Comparison of ENCODE assay signal across 16 cellular contexts in genomic region chr10:76738991-76739390, GRCh38.
"Had no signal": no experiment of that assay in that cellular context is flagged by ENCODE, and none has a peak within 500 bp of the region (broad histone marks: within the 10 kb centered on the region; RNA-seq: fewer than 3 reads in every experiment).

No MANE protein-coding gene starts in this region.

- H3K9me3 ChIP-seq: breast epithelium, neutrophil, sigmoid colon, tibial artery had no signal

- DNase-seq: activated CD4-positive, alpha-beta T cell treated with anti-CD3 and anti-CD28 coated beads, Interleukin-2, amount 10 ng/mL, durations not matched to agents 24 days and 14 days; activated CD8-positive, alpha-beta T cell treated with anti-CD3 and anti-CD28 coated beads, Interleukin-2, amount 10 ng/mL, durations not matched to agents 7 days and 5 days; activated naive CD4-positive, alpha-beta T cell treated with anti-CD3 and anti-CD28 coated beads, Interleukin-2, amount 10 ng/mL, durations not matched to agents 7 days and 5 days; activated naive CD8-positive, alpha-beta T cell treated with anti-CD3 and anti-CD28 coated beads, Interleukin-2, amount 50 U/mL, for 24 hours; activated T-cell treated with anti-CD3 and anti-CD28 coated beads, Interleukin-2, amount 50 U/mL, for 24 hours; cerebellar nuclear complex; effector CD8-positive, alpha-beta T cell; mesenchymal stem cell; natural killer cell; sigmoid colon; stimulated activated naive CD4-positive, alpha-beta T cell treated with Interleukin-2 at 50 U/mL for 16 hours; tibial artery had no signal

- ATAC-seq: activated CD8-positive, alpha-beta T cell treated with anti-CD3 and anti-CD28 coated beads, Interleukin-2, amount 10 ng/mL, durations not matched to agents 7 days and 5 days; activated naive CD8-positive, alpha-beta T cell treated with anti-CD3 and anti-CD28 coated beads, Interleukin-2, amount 50 U/mL, for 24 hours; esophagus mucosa; natural killer cell had no signal

- H3K27me3 ChIP-seq: breast epithelium, neutrophil, sigmoid colon, tibial artery had no signal

- H3K27ac ChIP-seq: breast epithelium, neutrophil, parathyroid adenoma, sigmoid colon, tibial artery had no signal

- H3K4me3 ChIP-seq: breast epithelium, sigmoid colon, tibial artery had no signal

- H3K36me3 ChIP-seq: breast epithelium, neutrophil, sigmoid colon, tibial artery had no signal

- H3K4me1 ChIP-seq: breast epithelium, parathyroid adenoma, tibial artery had no signal
